In the genomic region with DNA sequence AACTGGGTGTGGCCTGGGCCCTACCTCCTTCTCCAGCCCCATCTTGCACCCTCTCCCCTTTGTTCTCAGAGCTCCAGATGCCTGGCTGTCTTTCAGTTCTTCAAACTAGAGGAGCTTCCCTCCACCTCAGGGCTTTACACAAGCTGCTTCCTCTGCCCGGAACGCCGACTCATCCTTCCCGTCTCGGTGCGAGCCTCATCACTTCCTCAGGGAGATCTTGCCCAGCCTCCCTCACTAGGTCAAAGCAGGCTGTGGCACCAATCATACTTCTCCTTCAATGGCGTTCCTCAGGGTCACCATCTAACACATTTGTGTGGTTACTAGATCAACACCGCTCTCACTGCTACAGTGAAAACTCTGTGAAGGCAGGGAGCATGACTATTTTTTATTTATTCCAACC, we compare ENCODE assay signal across 8 cellular contexts. TPM values are rescaled to one million over a fixed set of nuclear protein-coding genes. Genes with fewer than 3 reads are reported as not detected.
A peak's percentile ranks its signal among the peaks of the same experiment; 100 is the strongest.
DNase-seq lines count a peak whose midpoint lies in the region; ATAC-seq, FAIRE-seq and TF ChIP-seq lines count a peak whose summit lies in the region.

No MANE protein-coding gene starts in this region.

- DNase-seq in GM03348 (ENCODE audit: low spot score) (peak; percentile 46), RWPE2 (ENCODE audit: low spot score) (peak; percentile 78), fibroblast of gingiva (ENCODE audit: low read depth) (peak; percentile 77), posterior vena cava (ENCODE audit: low spot score) (peak; percentile 92), DMS 273 treated with DMSO at 0.1 percent for 48 hours (lab: John Stamatoyannopoulos, UW) (no peak), frontal cortex (ENCODE audit: low spot score in 2 of 2) (no peak), NCI-H1436 (lab: John Stamatoyannopoulos, UW) (no peak)

- TF ChIP-seq CTCF in RWPE2 (IDR thresholded peaks at IDR 0.05; ENCODE audit: poor library complexity, severe bottlenecking): no peak

- H3K27ac ChIP-seq in RWPE2 (ENCODE audit: poor library complexity, severe bottlenecking): peak overlapping the region; percentile 32

- FAIRE-seq in frontal cortex (lab: Jason Lieb, UNC): no peak

- peaks cover 41% of the 10 kb centered on the region for H3K4me1 ChIP-seq in RWPE2 (ENCODE audit: insufficient read depth, poor library complexity, severe bottlenecking)

- no peaks in the 10 kb centered on the region for H3K9me3 ChIP-seq in RWPE2 (ENCODE audit: severe bottlenecking)

- H3K4me3 ChIP-seq in RWPE2 (ENCODE audit: severe bottlenecking): no peak overlapping the region

- ATAC-seq in RWPE2 (ENCODE audit: low read depth) (peak; percentile 41; the same call in 2 of the 3 replicates), HG02623 (IDR thresholded peaks at IDR 0.05; ENCODE audit: unreplicated experiment) (no peak)

- intact Hi-C loops in posterior vena cava (cut with DNase I): no loop called here

- no peaks in the 10 kb centered on the region for H3K27me3 ChIP-seq in RWPE2 (ENCODE audit: insufficient read depth, poor library complexity, severe bottlenecking)

- no peaks in the 10 kb centered on the region for H3K36me3 ChIP-seq in RWPE2 (ENCODE audit: low read depth)

RNA-seq across cellular contexts. Expression of a gene that starts 56.2 kb away (rescaled TPM):
- total RNA-seq in posterior vena cava: 10 to 100 TPM; 14.0 to 15.3 TPM
- total RNA-seq in frontal cortex: 48.5 TPM

Comparison
In these comparisons a context has a peak if more than half of its experiments do, and no peak if none do; other contexts are left out.
1. DNase-seq: peak in GM03348 (single experiment), RWPE2 (single experiment), fibroblast of gingiva (single experiment) and posterior vena cava (single experiment); none in DMS 273 treated with DMSO at 0.1 percent for 48 hours (single experiment), frontal cortex (0 of 2) and NCI-H1436 (single experiment).